8 cellular contexts compared by ENCODE assay signal in genomic region chr17:50547035-50547735, GRCh38. TPM values are rescaled to one million over a fixed set of nuclear protein-coding genes. Genes with fewer than 3 reads are reported as not detected.
DNase-seq lines count a peak whose midpoint lies in the region; ATAC-seq and TF ChIP-seq lines count a peak whose summit lies in the region.

SPATA20 (plus strand) TSS chr17:50547174; CDS start chr17:50547209, 35 bp downstream.

- ATAC-seq in GM21825 (IDR thresholded peaks at IDR 0.05; ENCODE audit: unreplicated experiment): peak; percentile 55

- H3K4me1 ChIP-seq in SJCRH30 (peaks cover 14% of the 10 kb centered on the region), neutrophil (ENCODE audit: control insufficient read depth in 1 of 2, insufficient read depth in 1 of 2, low read depth in 1 of 2, low read length in 1 of 2) (peaks cover 16 to 19% of the 10 kb centered on the region in 2 experiments)

- H3K9me3 ChIP-seq in SJCRH30 (replicated peaks): no peaks in the 10 kb centered on the region
- no peaks in the 10 kb centered on the region for H3K9me3 ChIP-seq in neutrophil

- H3K4me3 ChIP-seq in LNCaP clone FGC (ENCODE audit: low read depth, low read length) (peak within 1 kb of the TSS; percentile 79), SJCRH30 (peak within 1 kb of the TSS; percentile 64), neutrophil (ENCODE audit: low read depth in 1 of 2, low read length in 1 of 2) (peak within 1 kb of the TSS; percentile 53)

- DNase-seq in Daoy (ENCODE audit: low read depth) (peak; percentile 90), LNCaP clone FGC (ENCODE audit: low read depth) (peak; percentile 63), SJCRH30 (peak; percentile 90 to 92), foreskin melanocyte (peak; percentile 70)
- DNase-seq in activated gamma-delta T cell treated with anti-CD3 and anti-CD28 coated beads, Interleukin-2, amount 50 U/mL, for 16 hours (ENCODE audit: low read depth): peak; percentile 68

- H3K36me3 ChIP-seq in SJCRH30 (no peaks in the 10 kb centered on the region), neutrophil (no peaks in the 10 kb centered on the region)

- H3K27ac ChIP-seq in SJCRH30 (peak within 1 kb of the TSS; percentile 34), neutrophil (peak within 1 kb of the TSS; percentile 27)

- TF ChIP-seq CTCF in LNCaP clone FGC (IDR thresholded peaks at IDR 0.05; ENCODE audit: control insufficient read depth, extremely low read depth, insufficient read depth): peak; percentile 94
- TF ChIP-seq CTCF in neutrophil (IDR thresholded peaks at IDR 0.05): peak; percentile 84
- TF ChIP-seq CTCF in subcutaneous adipose tissue (IDR thresholded peaks at IDR 0.05; ENCODE audit: low read depth): no peak

- H3K27me3 ChIP-seq in SJCRH30: no peaks in the 10 kb centered on the region
- peaks cover 32% of the 10 kb centered on the region for H3K27me3 ChIP-seq in neutrophil

RNA-seq across cellular contexts. Expression of gene SPATA20, which starts in this region (rescaled TPM):
- 16.4 and 40.1 TPM in 2 replicates for total RNA-seq in Daoy (2014; rRNA removed; shearing (Covaris generic))
- total RNA-seq in SJCRH30 (2014; rRNA removed; shearing (Covaris generic)): 12.0 and 13.1 TPM in 2 replicates
- total RNA-seq in subcutaneous adipose tissue: 10 to 100 TPM; 24.5 to 64.0 (median 48.9) TPM

Comparison
In these comparisons a context has a peak if more than half of its experiments do, and no peak if none do; other contexts are left out.
1. Peak in every context shown above with its lines: DNase-seq, ATAC-seq, H3K4me3 ChIP-seq and H3K27ac ChIP-seq.